9 cellular contexts compared by ENCODE assay signal in genomic region chr1:27519341-27520258, GRCh38. TPM values are rescaled to one million over a fixed set of nuclear protein-coding genes. Genes with fewer than 3 reads are reported as not detected.
DNase-seq lines count a peak whose midpoint lies in the region; ATAC-seq and TF ChIP-seq lines count a peak whose summit lies in the region.
"Had no signal": no experiment of that assay in that cellular context is flagged by ENCODE, and none has a peak within 500 bp of the region (broad histone marks: within the 10 kb centered on the region; RNA-seq: fewer than 3 reads in every experiment).

No MANE protein-coding gene starts in this region.

- no peak for TF ChIP-seq CTCF in OCI-LY1 (IDR thresholded peaks at IDR 0.05; ENCODE audit: low read length)
- TF ChIP-seq CTCF in cardiac muscle cell (IDR thresholded peaks at IDR 0.05; ENCODE audit: low read depth, low read length): no peak
- TF ChIP-seq CTCF in psoas muscle (IDR thresholded peaks at IDR 0.05): no peak

- intact Hi-C loops in psoas muscle (cut with DNase I): no loop called here

- peak; percentile 70 for DNase-seq in DMS53 treated with DMSO at 0.1 percent for 48 hours (lab: John Stamatoyannopoulos, UW; ENCODE audit: unreplicated experiment)
- DNase-seq in cardiac muscle cell (ENCODE audit: low read depth in 1 of 2, low spot score in 1 of 2): peak in 1 of 2 donors; percentile 74
- peak in 1 of 2 donors; percentile 36 for DNase-seq in psoas muscle
- DNase-seq in stimulated activated CD4-positive, alpha-beta T cell treated with anti-CD3 and anti-CD28 coated beads, Interleukin-4, amount 100 ng/mL, for 1 hour: no peak
- DNase-seq in mucosa of gallbladder (ENCODE audit: low spot score): no peak
- DNase-seq: activated CD4-positive, alpha-beta T cell treated with anti-CD3 and anti-CD28 coated beads for 1 hour had no signal

- H3K79me2 ChIP-seq in OCI-LY1 (ENCODE audit: insufficient read depth, low read length): no peaks in the 10 kb centered on the region

- WGBS in psoas muscle, 3 donors: 54 to 78% (median 61%) methylated on average over 22 to 24 of the region's 24 CpGs

- no peak overlapping the region for H3K4me2 ChIP-seq in OCI-LY1 (ENCODE audit: low read length)

- H2AFZ ChIP-seq in OCI-LY1 (ENCODE audit: low read length): no peak overlapping the region

- no peaks in the 10 kb centered on the region for H3K9me3 ChIP-seq in OCI-LY1 (ENCODE audit: low read length)
- no peaks in the 10 kb centered on the region for H3K9me3 ChIP-seq in cardiac muscle cell (ENCODE audit: low read depth)
- H3K9me3 ChIP-seq in psoas muscle: no peaks in the 10 kb centered on the region

- H3K36me3 ChIP-seq in OCI-LY1 (ENCODE audit: insufficient read depth, low read length) (no peaks in the 10 kb centered on the region), cardiac muscle cell (no peaks in the 10 kb centered on the region), psoas muscle (ENCODE audit: insufficient read depth in 1 of 2, low read depth in 1 of 2) (no peaks in the 10 kb centered on the region)

- peaks cover 46% of the 10 kb centered on the region for H3K4me1 ChIP-seq in OCI-LY1 (ENCODE audit: insufficient read depth, low read length, severe bottlenecking)
- peaks cover 62% of the 10 kb centered on the region for H3K4me1 ChIP-seq in cardiac muscle cell (ENCODE audit: low read depth)
- H3K4me1 ChIP-seq in psoas muscle: peaks cover 72% of the 10 kb centered on the region

- ATAC-seq in psoas muscle: peak in 2 of 4 donors; percentile 18 to 38
- no peak for ATAC-seq in HG03571 (IDR thresholded peaks at IDR 0.05; ENCODE audit: unreplicated experiment)
- no peak for ATAC-seq in GM18858 (IDR thresholded peaks at IDR 0.05; ENCODE audit: unreplicated experiment)

- H3K9me2 ChIP-seq in OCI-LY1 (ENCODE audit: low read depth, low read length): no peaks in the 10 kb centered on the region

- H3F3A ChIP-seq in OCI-LY1 (ENCODE audit: insufficient read depth, low read length): no peaks in the 10 kb centered on the region

- no peak overlapping the region for H3K4me3 ChIP-seq in OCI-LY1 (ENCODE audit: low read depth, low read length, poor library complexity, severe bottlenecking)
- no peak overlapping the region for H3K4me3 ChIP-seq in cardiac muscle cell
- no peak overlapping the region for H3K4me3 ChIP-seq in psoas muscle

- H3K27me3 ChIP-seq in OCI-LY1 (ENCODE audit: insufficient read depth, low read length) (no peaks in the 10 kb centered on the region), cardiac muscle cell (no peaks in the 10 kb centered on the region), psoas muscle (ENCODE audit: insufficient read depth in 3 of 3, low read length in 2 of 3) (no peaks in the 10 kb centered on the region)

- H3K9ac ChIP-seq in OCI-LY1 (ENCODE audit: low read length): no peak overlapping the region

- H4K20me1 ChIP-seq in OCI-LY1 (ENCODE audit: insufficient read depth, low read length): no peaks in the 10 kb centered on the region

- H3K27ac ChIP-seq in OCI-LY1 (ENCODE audit: low read depth, low read length, poor library complexity, severe bottlenecking) (peak overlapping the region; percentile 10), cardiac muscle cell (peak overlapping the region; percentile 94), psoas muscle (peak overlapping the region; percentile 21)

RNA-seq across cellular contexts. Expression of gene WASF2, which starts 29.6 kb away (rescaled TPM):
- 18.8 and 32.7 TPM in 2 replicates for total RNA-seq in cardiac muscle cell
- polyA plus RNA-seq in cardiac muscle cell: 53.4 and 69.2 TPM in 2 replicates
- total RNA-seq in psoas muscle: 10 to 100 TPM; 29.4 to 40.6 (median 35.9) TPM
- polyA plus RNA-seq in psoas muscle: 10 to 100 TPM in 2 of 3 donors, 1 to 10 TPM in 1; 7.9 to 14.2 (median 11.3) TPM
- total RNA-seq in mucosa of gallbladder: 124 TPM

Comparison
In these comparisons a context has a peak if more than half of its experiments do, and no peak if none do; other contexts are left out.
1. H3K27ac ChIP-seq: peak in every context shown above with its lines; median percentile 94 in cardiac muscle cell; 21 in psoas muscle; 10 in OCI-LY1.